In the genomic region with DNA sequence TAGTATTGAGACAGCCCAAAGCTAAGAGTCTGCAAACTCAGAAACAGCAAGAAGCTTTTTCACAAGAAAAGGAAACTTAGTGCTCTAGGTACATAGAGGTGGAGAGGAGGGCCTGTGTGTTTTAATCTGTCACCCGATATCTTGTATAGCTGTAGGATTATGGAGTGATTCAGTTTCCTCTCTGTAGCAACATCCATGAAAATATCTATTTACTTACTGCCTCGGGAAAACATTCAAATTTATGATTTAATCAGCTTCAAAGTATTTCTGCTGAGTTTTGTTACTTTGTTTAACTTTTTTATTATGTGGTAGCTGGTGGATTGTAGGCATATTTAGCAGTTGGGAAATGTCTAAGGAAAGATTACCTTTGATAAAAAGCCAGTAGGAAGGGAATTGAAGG, we compare ENCODE assay signal across 11 cellular contexts.
DNase-seq lines count a peak whose midpoint lies in the region; ATAC-seq, FAIRE-seq and TF ChIP-seq lines count a peak whose summit lies in the region.
"Had no signal": no experiment of that assay in that cellular context is flagged by ENCODE, and none has a peak within 500 bp of the region (broad histone marks: within the 10 kb centered on the region; RNA-seq: fewer than 3 reads in every experiment).

No MANE protein-coding gene starts in this region.

- H3K9ac ChIP-seq in GM23248, result peak overlapping the region; percentile 52

- H2AFZ ChIP-seq in ACC112 (ENCODE audit: low read length, unreplicated experiment), result peak overlapping the region; percentile 27
- peak overlapping the region; percentile 22 for H2AFZ ChIP-seq in GM23248

- no peaks in the 10 kb centered on the region for H3K27me3 Mint-ChIP-seq in activated naive CD8-positive, alpha-beta T cell treated with anti-CD3 and anti-CD28 coated beads for 36 hours
- H3K27me3 Mint-ChIP-seq in glutamatergic neuron (ENCODE audit: unreplicated experiment), result no peaks in the 10 kb centered on the region

- in situ Hi-C loops in GM23248 (cut with MboI), result no loop called here

- H3K36me3 ChIP-seq in ACC112 (ENCODE audit: insufficient read depth, low read length) (no peaks in the 10 kb centered on the region), GM23248 (ENCODE audit: low read depth) (no peaks in the 10 kb centered on the region)

- peak overlapping the region; percentile 33 for H3K4me3 ChIP-seq in ACC112 (ENCODE audit: low read depth, low read length)
- peak overlapping the region; percentile 6 for H3K4me3 ChIP-seq in GM23248

- H3K27ac Mint-ChIP-seq in activated naive CD8-positive, alpha-beta T cell treated with anti-CD3 and anti-CD28 coated beads for 36 hours, result peak overlapping the region; percentile 57
- H3K27ac Mint-ChIP-seq in glutamatergic neuron (ENCODE audit: unreplicated experiment), result peak overlapping the region; percentile 59
- H3K27ac Mint-ChIP-seq: activated naive CD4-positive, alpha-beta T cell treated with anti-CD3 and anti-CD28 coated beads for 36 hours had no signal

- H4K20me1 ChIP-seq in GM23248 (ENCODE audit: insufficient read depth), result no peaks in the 10 kb centered on the region

- H3K36me3 Mint-ChIP-seq in activated naive CD8-positive, alpha-beta T cell treated with anti-CD3 and anti-CD28 coated beads for 36 hours, result no peaks in the 10 kb centered on the region
- no peaks in the 10 kb centered on the region for H3K36me3 Mint-ChIP-seq in glutamatergic neuron (ENCODE audit: unreplicated experiment)

- peaks cover 44% of the 10 kb centered on the region for H3F3A ChIP-seq in GM23248 (ENCODE audit: insufficient read depth)

- no peak for ATAC-seq in HG02885 (IDR thresholded peaks at IDR 0.05; ENCODE audit: poor library complexity, unreplicated experiment)

- peak overlapping the region; percentile 71 for H3K27ac ChIP-seq in ACC112 (ENCODE audit: low read depth, low read length)
- H3K27ac ChIP-seq in GM23248, result peak overlapping the region; percentile 71

- no peaks in the 10 kb centered on the region for H3K9me3 ChIP-seq in GM23248 (ENCODE audit: low read depth)

- H3K79me2 ChIP-seq in ACC112 (ENCODE audit: control insufficient read depth, insufficient read depth, low read length, unreplicated experiment), result no peaks in the 10 kb centered on the region
- no peaks in the 10 kb centered on the region for H3K79me2 ChIP-seq in GM23248 (ENCODE audit: insufficient read depth)

- no peak for FAIRE-seq in RCC 7860 (lab: Jason Lieb, UNC)

- no peaks in the 10 kb centered on the region for H3K9me3 Mint-ChIP-seq in activated naive CD8-positive, alpha-beta T cell treated with anti-CD3 and anti-CD28 coated beads for 36 hours
- peaks cover 4% of the 10 kb centered on the region for H3K9me3 Mint-ChIP-seq in glutamatergic neuron (ENCODE audit: unreplicated experiment)
- H3K9me3 Mint-ChIP-seq: activated naive CD4-positive, alpha-beta T cell treated with anti-CD3 and anti-CD28 coated beads for 36 hours had no signal

- H3K9me2 ChIP-seq in GM23248 (ENCODE audit: insufficient read depth), result no peaks in the 10 kb centered on the region

- peaks cover 36% of the 10 kb centered on the region for H3K4me1 Mint-ChIP-seq in activated naive CD8-positive, alpha-beta T cell treated with anti-CD3 and anti-CD28 coated beads for 36 hours
- peaks cover 29% of the 10 kb centered on the region for H3K4me1 Mint-ChIP-seq in glutamatergic neuron (ENCODE audit: low read depth, unreplicated experiment)

- no peak overlapping the region for H3K4me3 Mint-ChIP-seq in activated naive CD8-positive, alpha-beta T cell treated with anti-CD3 and anti-CD28 coated beads for 36 hours
- H3K4me3 Mint-ChIP-seq in glutamatergic neuron (ENCODE audit: unreplicated experiment), result no peak overlapping the region
- H3K4me3 Mint-ChIP-seq: activated naive CD4-positive, alpha-beta T cell treated with anti-CD3 and anti-CD28 coated beads for 36 hours had no signal

- peak; percentile 69 for DNase-seq in GM23248
- DNase-seq in activated naive CD8-positive, alpha-beta T cell treated with anti-CD3 and anti-CD28 coated beads for 36 hours, result no peak
- DNase-seq in glutamatergic neuron, result no peak
- DNase-seq in RCC 7860 (ENCODE audit: low spot score), result no peak
- DNase-seq in HPDE6-E6E7 (ENCODE audit: extremely low spot score), result no peak
- no peak for DNase-seq in C1 segment of cervical spinal cord (lab: John Stamatoyannopoulos, UW)
- DNase-seq: activated naive CD4-positive, alpha-beta T cell treated with anti-CD3 and anti-CD28 coated beads for 36 hours; DMS153; NCI-H446 had no signal

- TF ChIP-seq CTCF in glutamatergic neuron (IDR thresholded peaks at IDR 0.05; ENCODE audit: partially characterized antibody, unreplicated experiment), result no peak

- no peaks in the 10 kb centered on the region for H3K27me3 ChIP-seq in ACC112 (ENCODE audit: insufficient read depth, low read length)
- no peaks in the 10 kb centered on the region for H3K27me3 ChIP-seq in GM23248 (replicated peaks; ENCODE audit: insufficient read depth)

- peak overlapping the region; percentile 60 for H3K4me2 ChIP-seq in GM23248 (ENCODE audit: unreplicated experiment)

- WGBS in GM23248 (ENCODE audit: low coverage in 1 of 2, low lambda C conversion rate in 2 of 2, missing lambda C conversion rate in 2 of 2), 2 experiments, result 0 to 3% methylated on average over 2 of the region's 2 CpGs

- peaks cover 62% of the 10 kb centered on the region for H3K4me1 ChIP-seq in ACC112 (ENCODE audit: control insufficient read depth, insufficient read depth, low read length, unreplicated experiment)
- peaks cover 58% of the 10 kb centered on the region for H3K4me1 ChIP-seq in GM23248 (ENCODE audit: insufficient read depth)
